In the genomic region with DNA sequence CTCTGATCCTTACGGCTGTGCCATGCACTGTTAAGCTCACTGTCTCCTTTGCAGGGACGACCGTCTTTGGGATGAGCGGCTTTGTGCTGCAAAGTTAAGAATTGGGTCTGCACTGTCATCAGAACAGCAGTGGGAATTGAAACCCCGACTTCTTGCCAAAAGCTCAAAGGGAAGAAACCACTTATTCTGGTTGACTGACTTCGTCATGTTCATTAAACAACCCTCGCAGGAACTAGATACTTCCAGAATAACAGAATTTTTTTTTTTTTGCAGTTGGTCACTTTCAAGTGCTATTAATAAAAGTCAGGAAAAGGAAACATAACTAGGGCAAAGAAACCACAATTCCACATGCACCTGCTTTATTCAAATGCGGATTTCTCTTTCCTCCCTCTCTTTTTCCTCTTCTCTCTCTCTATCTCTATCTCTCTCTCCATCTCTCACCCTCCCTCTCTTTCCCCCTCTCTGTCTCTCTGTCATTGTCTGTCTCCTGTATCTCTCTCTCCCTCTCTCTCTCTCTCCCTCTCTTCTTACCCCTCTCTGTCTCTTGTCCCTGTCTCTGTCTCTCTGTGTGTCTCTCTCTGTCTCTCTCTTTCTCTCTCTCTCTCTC, we compare ENCODE assay signal across 11 cellular contexts. TPM values are rescaled to one million over a fixed set of nuclear protein-coding genes. Genes with fewer than 3 reads are reported as not detected.
DNase-seq lines count a peak whose midpoint lies in the region; ATAC-seq, FAIRE-seq and TF ChIP-seq lines count a peak whose summit lies in the region.
"Had no signal": no experiment of that assay in that cellular context is flagged by ENCODE, and none has a peak within 500 bp of the region (broad histone marks: within the 10 kb centered on the region; RNA-seq: fewer than 3 reads in every experiment).

No MANE protein-coding gene starts in this region.

- ATAC-seq in GM18519 (IDR thresholded peaks at IDR 0.05; ENCODE audit: low FRiP score, unreplicated experiment): peak; percentile 77
- peak; percentile 77 for ATAC-seq in GM21447 (IDR thresholded peaks at IDR 0.05; ENCODE audit: unreplicated experiment)
- ATAC-seq in HG03342 (IDR thresholded peaks at IDR 0.05; ENCODE audit: unreplicated experiment): peak; percentile 58
- ATAC-seq: mucosa of descending colon had no signal

- no peak overlapping the region for H3K4me3 Mint-ChIP-seq in endothelial cell (ENCODE audit: unreplicated experiment)

- DNase-seq in endothelial cell (ENCODE audit: low spot score): no peak
- no peak for DNase-seq in AML-193 (lab: John Stamatoyannopoulos, UW)
- DNase-seq in small intestine: no peak
- no peak for DNase-seq in activated CD4-positive, alpha-beta T cell treated with anti-CD3 and anti-CD28 coated beads, Interleukin-2, amount 50 U/mL, for 4 hours
- DNase-seq in activated naive CD4-positive, alpha-beta T cell treated with Interleukin-2 at 50 U/mL for 16 hours: no peak
- DNase-seq: esophagus squamous epithelium, mucosa of descending colon, T-helper 9 cell had no signal

- peaks cover 19% of the 10 kb centered on the region for H3K9me3 Mint-ChIP-seq in endothelial cell (ENCODE audit: unreplicated experiment)

- H3K9me3 ChIP-seq in small intestine (ENCODE audit: control insufficient read depth, low read depth): no peaks in the 10 kb centered on the region
- H3K9me3 ChIP-seq: esophagus squamous epithelium, mucosa of descending colon had no signal

- no peak for FAIRE-seq in small intestine (lab: Jason Lieb, UNC)

- no peaks in the 10 kb centered on the region for H3K27me3 ChIP-seq in small intestine (ENCODE audit: control insufficient read depth in 2 of 2, insufficient read depth in 2 of 2, low read length in 2 of 2)
- H3K27me3 ChIP-seq: esophagus squamous epithelium had no signal

- no peaks in the 10 kb centered on the region for H3K36me3 ChIP-seq in small intestine (ENCODE audit: control insufficient read depth in 2 of 2, insufficient read depth in 2 of 2, low read length in 2 of 2)
- H3K36me3 ChIP-seq: esophagus squamous epithelium had no signal

- H3K27ac Mint-ChIP-seq in endothelial cell (ENCODE audit: unreplicated experiment): peak overlapping the region; percentile 73

- no peaks in the 10 kb centered on the region for H3K4me1 ChIP-seq in small intestine (ENCODE audit: control insufficient read depth in 2 of 2, insufficient read depth in 1 of 2, low read depth in 1 of 2, low read length in 1 of 2)
- H3K4me1 ChIP-seq: esophagus squamous epithelium had no signal

- no peak overlapping the region for H3K4me3 ChIP-seq in small intestine (ENCODE audit: low read depth in 1 of 2, low read length in 2 of 2)
- H3K4me3 ChIP-seq: esophagus squamous epithelium, mucosa of descending colon had no signal

- no peaks in the 10 kb centered on the region for H3K36me3 Mint-ChIP-seq in endothelial cell (ENCODE audit: low read depth, unreplicated experiment)

- TF ChIP-seq CTCF in endothelial cell (IDR thresholded peaks at IDR 0.05; ENCODE audit: unreplicated experiment): no peak

- peaks cover 9% of the 10 kb centered on the region for H3K27me3 Mint-ChIP-seq in endothelial cell (ENCODE audit: unreplicated experiment)

- H3K27ac ChIP-seq in small intestine (ENCODE audit: low read depth in 1 of 2, low read length in 1 of 2): no peak overlapping the region
- H3K27ac ChIP-seq: esophagus squamous epithelium had no signal

- no peaks in the 10 kb centered on the region for H3K4me1 Mint-ChIP-seq in endothelial cell (ENCODE audit: unreplicated experiment)

- WGBS in small intestine, 3 donors: 39 to 55% (median 44%) methylated on average over 8 of the region's 8 CpGs

RNA-seq across cellular contexts. Expression of a gene that starts 12.3 kb away (rescaled TPM):
- total RNA-seq in endothelial cell (ENCODE audit: unreplicated experiment): 0.44 TPM
- polyA plus RNA-seq in small intestine: under 1 TPM in 1 of 3 donors, not detected in 2; 0.67 TPM

RNA-seq across cellular contexts. Expression of a gene that starts 17.2 kb away (rescaled TPM):
- total RNA-seq in endothelial cell (ENCODE audit: unreplicated experiment): 8.1 TPM
- 10 to 100 TPM in 1 of 3 donors, 1 to 10 TPM in 2; 6.5 to 10.2 (median 6.8) TPM for polyA plus RNA-seq in small intestine
